In genomic region chr6:105596284-105596755, GRCh38 we compare ENCODE assay signal across 1 cellular context.
TF ChIP-seq lines count a peak whose summit lies in the region.

No MANE protein-coding gene starts in this region.

TF ChIP-seq in WTC11, 78 proteins besides CTCF, POLR2A, EP300 and RAD21 (continued from another document):
- TF ChIP-seq ARID4B (CRISPR knock-in tag; IDR thresholded peaks at IDR 0.05; ENCODE audit: borderline replicate concordance), result no peak
